Comparison of ENCODE assay signal across 1 cellular context in the genomic region with DNA sequence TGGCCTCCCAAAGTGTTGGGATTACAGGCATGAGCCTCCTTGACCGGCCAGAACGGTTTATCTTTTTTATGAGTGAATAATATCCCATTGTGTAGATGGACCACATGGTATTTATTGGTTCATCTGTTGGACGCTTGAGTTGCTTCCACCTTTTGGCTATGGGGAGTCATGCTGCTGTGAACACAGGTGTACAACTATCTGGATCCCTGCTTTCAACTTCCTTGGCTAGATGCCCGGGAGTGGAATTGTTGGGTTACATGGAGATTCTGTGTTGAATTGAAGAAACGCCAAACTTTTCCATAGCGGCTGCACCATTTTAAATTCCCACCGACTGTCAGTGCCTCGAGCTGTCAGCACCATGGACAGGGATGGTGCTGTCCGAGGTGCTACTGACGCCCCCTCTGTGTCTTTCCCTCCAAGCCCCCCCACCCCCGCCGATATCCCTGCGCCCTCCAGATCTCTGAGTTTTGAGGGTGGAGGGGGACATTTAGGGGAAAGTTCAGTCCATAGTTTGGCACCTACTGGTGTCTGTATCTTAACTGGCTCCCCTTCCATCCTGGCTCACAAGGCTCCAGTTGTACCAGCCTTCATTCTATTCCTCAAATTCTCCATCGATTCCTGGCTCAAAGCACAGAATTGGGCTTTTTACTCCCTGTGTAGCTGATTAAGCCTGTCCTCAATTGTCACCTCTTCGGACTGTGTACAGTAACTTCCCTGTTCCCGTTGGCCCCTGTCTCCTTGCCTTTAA.
A peak's percentile ranks its signal among the peaks of the same experiment; 100 is the strongest.
TF ChIP-seq lines count a peak whose summit lies in the region.

No MANE protein-coding gene starts in this region.

TF ChIP-seq in WTC11, 78 proteins besides CTCF, POLR2A, EP300 and RAD21 (continued from another document):
- TF ChIP-seq, protein P1, sequence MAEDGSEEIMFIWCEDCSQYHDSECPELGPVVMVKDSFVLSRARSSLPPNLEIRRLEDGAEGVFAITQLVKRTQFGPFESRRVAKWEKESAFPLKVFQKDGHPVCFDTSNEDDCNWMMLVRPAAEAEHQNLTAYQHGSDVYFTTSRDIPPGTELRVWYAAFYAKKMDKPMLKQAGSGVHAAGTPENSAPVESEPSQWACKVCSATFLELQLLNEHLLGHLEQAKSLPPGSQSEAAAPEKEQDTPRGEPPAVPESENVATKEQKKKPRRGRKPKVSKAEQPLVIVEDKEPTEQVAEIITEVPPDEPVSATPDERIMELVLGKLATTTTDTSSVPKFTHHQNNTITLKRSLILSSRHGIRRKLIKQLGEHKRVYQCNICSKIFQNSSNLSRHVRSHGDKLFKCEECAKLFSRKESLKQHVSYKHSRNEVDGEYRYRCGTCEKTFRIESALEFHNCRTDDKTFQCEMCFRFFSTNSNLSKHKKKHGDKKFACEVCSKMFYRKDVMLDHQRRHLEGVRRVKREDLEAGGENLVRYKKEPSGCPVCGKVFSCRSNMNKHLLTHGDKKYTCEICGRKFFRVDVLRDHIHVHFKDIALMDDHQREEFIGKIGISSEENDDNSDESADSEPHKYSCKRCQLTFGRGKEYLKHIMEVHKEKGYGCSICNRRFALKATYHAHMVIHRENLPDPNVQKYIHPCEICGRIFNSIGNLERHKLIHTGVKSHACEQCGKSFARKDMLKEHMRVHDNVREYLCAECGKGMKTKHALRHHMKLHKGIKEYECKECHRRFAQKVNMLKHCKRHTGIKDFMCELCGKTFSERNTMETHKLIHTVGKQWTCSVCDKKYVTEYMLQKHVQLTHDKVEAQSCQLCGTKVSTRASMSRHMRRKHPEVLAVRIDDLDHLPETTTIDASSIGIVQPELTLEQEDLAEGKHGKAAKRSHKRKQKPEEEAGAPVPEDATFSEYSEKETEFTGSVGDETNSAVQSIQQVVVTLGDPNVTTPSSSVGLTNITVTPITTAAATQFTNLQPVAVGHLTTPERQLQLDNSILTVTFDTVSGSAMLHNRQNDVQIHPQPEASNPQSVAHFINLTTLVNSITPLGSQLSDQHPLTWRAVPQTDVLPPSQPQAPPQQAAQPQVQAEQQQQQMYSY (CRISPR knock-in tag; IDR thresholded peaks at IDR 0.05): peak; percentile 84
- TF ChIP-seq IRF2 (CRISPR knock-in tag; IDR thresholded peaks at IDR 0.05; ENCODE audit: borderline replicate concordance, low read depth): peak; percentile 93; the same call in 1 of the 2 replicates
- peak; percentile 99 for TF ChIP-seq ZNF219 (CRISPR knock-in tag; IDR thresholded peaks at IDR 0.05; ENCODE audit: borderline replicate concordance)
- no peak for TF ChIP-seq ZNF416 (CRISPR knock-in tag; IDR thresholded peaks at IDR 0.05)
